ENCODE assay signal across 19 cellular contexts in the genomic region with DNA sequence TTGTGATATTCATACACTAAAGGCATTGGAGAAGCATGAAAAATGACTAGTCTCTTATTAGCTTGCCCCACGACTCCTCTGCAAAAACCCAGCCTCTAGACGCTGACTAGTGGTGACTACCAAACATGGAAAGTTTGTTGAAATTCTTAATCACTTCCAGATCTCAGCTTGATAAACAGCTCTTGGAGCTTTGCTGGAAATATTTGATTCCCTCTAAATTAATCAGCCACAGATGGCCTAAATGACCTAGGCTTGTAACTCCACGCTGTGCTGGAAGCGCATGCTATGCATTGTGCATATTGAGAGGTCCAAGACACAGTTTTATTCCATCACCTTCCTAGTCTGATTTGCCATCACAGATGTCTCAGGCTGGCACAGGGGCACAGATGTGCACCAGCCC.
DNase-seq lines count a peak whose midpoint lies in the region; ATAC-seq, FAIRE-seq and TF ChIP-seq lines count a peak whose summit lies in the region.
"Had no signal": no experiment of that assay in that cellular context is flagged by ENCODE, and none has a peak within 500 bp of the region (broad histone marks: within the 10 kb centered on the region; RNA-seq: fewer than 3 reads in every experiment).

No MANE protein-coding gene starts in this region.

- no peaks in the 10 kb centered on the region for H3K36me3 ChIP-seq in A673 (ENCODE audit: insufficient read depth, low read length, poor library complexity, severe bottlenecking)
- H3K36me3 ChIP-seq: BLaER1 had no signal

- peak; percentile 96 for ATAC-seq in SK-N-SH treated with all-trans-retinoic acid at 6 μM for 48 hours
- ATAC-seq in HG02759 (IDR thresholded peaks at IDR 0.05; ENCODE audit: unreplicated experiment), result no peak
- ATAC-seq in GM19023 (IDR thresholded peaks at IDR 0.05; ENCODE audit: unreplicated experiment), result no peak
- ATAC-seq in HG02840 (IDR thresholded peaks at IDR 0.05; ENCODE audit: low FRiP score, unreplicated experiment), result no peak
- ATAC-seq: HepG2, PC-3 had no signal

- FAIRE-seq in urothelium cell line (lab: Jason Lieb, UNC), result no peak
- FAIRE-seq: HepG2 had no signal

- no TSS peak for BruUV-seq in A673 (replicated peaks; lab: Mats Ljungman, UMichigan)

- H3K4me3 ChIP-seq in A673 (ENCODE audit: low read depth, low read length, poor library complexity, severe bottlenecking), result no peak overlapping the region
- H3K4me3 ChIP-seq: BLaER1 had no signal

- peak; percentile 15 for DNase-seq in A673 (ENCODE audit: low spot score)
- DNase-seq in GM03348 (ENCODE audit: low spot score), result peak; percentile 72
- DNase-seq in fibroblast of the conjunctiva (ENCODE audit: low read depth), result peak; percentile 58
- DNase-seq in urothelium cell line (ENCODE audit: low spot score), result no peak
- DNase-seq: CD8-positive, alpha-beta memory T cell; GOT3; Karpas-422; MM.1S; NCI-H1930; NCI-H2171; NCI-H446 treated with DMSO at 0.1 percent for 48 hours; NCI-H748 treated with DMSO at 0.1 percent for 48 hours; PC-3 had no signal

- TF ChIP-seq CTCF in A673 (conservative IDR thresholded peaks at IDR 0.05; ENCODE audit: low read depth, low read length), result no peak

- intact Hi-C loops in A673 (cut with micrococcal nuclease; ENCODE audit: unreplicated experiment), result no loop called here

- peaks cover 12% of the 10 kb centered on the region for H3K4me1 ChIP-seq in A673 (ENCODE audit: insufficient read depth, low read length, poor library complexity, severe bottlenecking)

- POLR2A ChIA-PET in A673 (lab: Charles Lee; ENCODE audit: low non-redundant PET), result no interaction called here

- H3K27ac ChIP-seq in A673 (ENCODE audit: low read depth, low read length, poor library complexity, severe bottlenecking), result no peak overlapping the region
- H3K27ac ChIP-seq: BLaER1 had no signal

- no peaks in the 10 kb centered on the region for H3K9me3 ChIP-seq in A673 (ENCODE audit: low read depth, low read length, poor library complexity, severe bottlenecking)
- H3K9me3 ChIP-seq: BLaER1 had no signal

- CTCF ChIA-PET in A673 (lab: Charles Lee), result no interaction called here

- H3K27me3 ChIP-seq in A673 (replicated peaks; ENCODE audit: insufficient read depth, low read depth, low read length, poor library complexity), result no peaks in the 10 kb centered on the region
- H3K27me3 ChIP-seq: BLaER1 had no signal

TF ChIP-seq in SK-N-SH treated with all-trans-retinoic acid at 6 μM for 48 hours, 23 proteins besides CTCF, POLR2A, EP300 and RAD21:
- TF ChIP-seq ESRRG (CRISPR knock-in tag; IDR thresholded peaks at IDR 0.05) (no peak), ZNF8 (CRISPR knock-in tag; IDR thresholded peaks at IDR 0.05) (no peak), ZC3H10 (CRISPR knock-in tag; IDR thresholded peaks at IDR 0.05) (no peak), RARB (CRISPR knock-in tag; IDR thresholded peaks at IDR 0.05) (no peak), CSDC2 (CRISPR knock-in tag; IDR thresholded peaks at IDR 0.05) (no peak), TCF4 (CRISPR knock-in tag; IDR thresholded peaks at IDR 0.05; ENCODE audit: borderline replicate concordance) (no peak), SNAI2 (CRISPR knock-in tag; IDR thresholded peaks at IDR 0.05) (no peak), ZFP3 (CRISPR knock-in tag; IDR thresholded peaks at IDR 0.05) (no peak)
- TF ChIP-seq, protein P1, sequence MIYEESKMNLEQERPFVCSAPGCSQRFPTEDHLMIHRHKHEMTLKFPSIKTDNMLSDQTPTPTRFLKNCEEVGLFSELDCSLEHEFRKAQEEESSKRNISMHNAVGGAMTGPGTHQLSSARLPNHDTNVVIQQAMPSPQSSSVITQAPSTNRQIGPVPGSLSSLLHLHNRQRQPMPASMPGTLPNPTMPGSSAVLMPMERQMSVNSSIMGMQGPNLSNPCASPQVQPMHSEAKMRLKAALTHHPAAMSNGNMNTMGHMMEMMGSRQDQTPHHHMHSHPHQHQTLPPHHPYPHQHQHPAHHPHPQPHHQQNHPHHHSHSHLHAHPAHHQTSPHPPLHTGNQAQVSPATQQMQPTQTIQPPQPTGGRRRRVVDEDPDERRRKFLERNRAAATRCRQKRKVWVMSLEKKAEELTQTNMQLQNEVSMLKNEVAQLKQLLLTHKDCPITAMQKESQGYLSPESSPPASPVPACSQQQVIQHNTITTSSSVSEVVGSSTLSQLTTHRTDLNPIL (CRISPR knock-in tag; IDR thresholded peaks at IDR 0.05; ENCODE audit: low read depth), result no peak
TF ChIP-seq in SK-N-SH treated with all-trans-retinoic acid at 6 μM for 48 hours: peak in this region for 0.
